11 cellular contexts compared by ENCODE assay signal in the genomic region with DNA sequence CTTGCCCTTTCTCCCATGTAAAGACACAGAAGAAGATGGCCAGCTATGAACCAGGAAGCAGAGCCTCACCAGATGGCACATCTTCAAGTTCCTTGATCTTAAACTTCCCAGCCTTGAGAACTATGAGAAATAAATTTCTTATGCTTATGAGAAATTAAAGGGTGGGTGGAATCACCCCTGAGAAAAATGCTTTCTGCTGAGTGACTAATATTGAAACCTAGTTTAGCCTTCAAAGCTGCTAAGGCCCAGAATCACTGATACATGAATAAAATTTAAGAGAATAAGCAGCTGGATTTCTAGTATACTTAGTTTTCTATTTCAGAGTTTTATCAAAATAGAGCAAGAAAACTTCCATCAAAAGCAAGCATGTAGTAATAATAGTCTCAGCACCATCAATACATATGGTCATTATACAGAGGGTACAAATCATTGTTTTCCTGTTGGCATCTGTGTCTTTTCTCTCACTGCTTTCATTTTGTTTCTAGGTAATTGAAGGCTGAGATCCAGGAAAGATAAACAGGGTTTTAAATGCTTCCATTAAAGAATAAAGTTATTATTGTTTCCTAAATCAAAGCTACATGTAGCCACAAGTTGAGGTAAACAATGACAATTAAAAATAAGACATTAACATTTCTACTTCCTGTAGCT.
A peak's percentile ranks its signal among the peaks of the same experiment; 100 is the strongest.
DNase-seq lines count a peak whose midpoint lies in the region; ATAC-seq and FAIRE-seq lines count a peak whose summit lies in the region.
"Had no signal": no experiment of that assay in that cellular context is flagged by ENCODE, and none has a peak within 500 bp of the region (broad histone marks: within the 10 kb centered on the region; RNA-seq: fewer than 3 reads in every experiment).

No MANE protein-coding gene starts in this region.

- H3K27ac Mint-ChIP-seq in activated naive CD8-positive, alpha-beta T cell treated with anti-CD3 and anti-CD28 coated beads, Interleukin-2, amount 50 U/mL, for 24 hours, result peak overlapping the region; percentile 35

- peak; percentile 86 for ATAC-seq in GM18517 (IDR thresholded peaks at IDR 0.05; ENCODE audit: unreplicated experiment)
- peak; percentile 93 for ATAC-seq in GM21423 (IDR thresholded peaks at IDR 0.05; ENCODE audit: unreplicated experiment)
- ATAC-seq in HG03060 (IDR thresholded peaks at IDR 0.05; ENCODE audit: low read depth, unreplicated experiment), result peak; percentile 85
- ATAC-seq in activated naive CD8-positive, alpha-beta T cell treated with anti-CD3 and anti-CD28 coated beads, Interleukin-2, amount 50 U/mL, for 24 hours, result peak; percentile 71
- ATAC-seq in HG03045 (IDR thresholded peaks at IDR 0.05; ENCODE audit: unreplicated experiment), result no peak
- ATAC-seq: Right ventricle myocardium inferior, sciatic nerve had no signal

- peaks cover 29% of the 10 kb centered on the region for H3K4me1 Mint-ChIP-seq in activated naive CD8-positive, alpha-beta T cell treated with anti-CD3 and anti-CD28 coated beads, Interleukin-2, amount 50 U/mL, for 24 hours

- no peak for FAIRE-seq in urothelium cell line (lab: Jason Lieb, UNC)

- no peak overlapping the region for H3K4me3 Mint-ChIP-seq in activated naive CD8-positive, alpha-beta T cell treated with anti-CD3 and anti-CD28 coated beads, Interleukin-2, amount 50 U/mL, for 24 hours

- H3K9me3 Mint-ChIP-seq in activated naive CD8-positive, alpha-beta T cell treated with anti-CD3 and anti-CD28 coated beads, Interleukin-2, amount 50 U/mL, for 24 hours, result no peaks in the 10 kb centered on the region

- no peak for DNase-seq in activated naive CD8-positive, alpha-beta T cell treated with anti-CD3 and anti-CD28 coated beads, Interleukin-2, amount 50 U/mL, for 24 hours
- DNase-seq in NCI-H187 (lab: John Stamatoyannopoulos, UW) (no peak), urothelium cell line (ENCODE audit: low spot score) (no peak), RPMI8226 (no peak)
- DNase-seq: MV-4-11 had no signal

- no peaks in the 10 kb centered on the region for H3K27me3 Mint-ChIP-seq in activated naive CD8-positive, alpha-beta T cell treated with anti-CD3 and anti-CD28 coated beads, Interleukin-2, amount 50 U/mL, for 24 hours

- H3K36me3 Mint-ChIP-seq in activated naive CD8-positive, alpha-beta T cell treated with anti-CD3 and anti-CD28 coated beads, Interleukin-2, amount 50 U/mL, for 24 hours (ENCODE audit: low read depth), result no peaks in the 10 kb centered on the region
